ENCODE assay signal across 8 cellular contexts in genomic region chr5:53480474-53481353, GRCh38. TPM values are rescaled to one million over a fixed set of nuclear protein-coding genes. Genes with fewer than 3 reads are reported as not detected.
DNase-seq lines count a peak whose midpoint lies in the region; ATAC-seq and TF ChIP-seq lines count a peak whose summit lies in the region.

A gene with protein sequence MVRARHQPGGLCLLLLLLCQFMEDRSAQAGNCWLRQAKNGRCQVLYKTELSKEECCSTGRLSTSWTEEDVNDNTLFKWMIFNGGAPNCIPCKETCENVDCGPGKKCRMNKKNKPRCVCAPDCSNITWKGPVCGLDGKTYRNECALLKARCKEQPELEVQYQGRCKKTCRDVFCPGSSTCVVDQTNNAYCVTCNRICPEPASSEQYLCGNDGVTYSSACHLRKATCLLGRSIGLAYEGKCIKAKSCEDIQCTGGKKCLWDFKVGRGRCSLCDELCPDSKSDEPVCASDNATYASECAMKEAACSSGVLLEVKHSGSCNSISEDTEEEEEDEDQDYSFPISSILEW (plus strand): TSS chr5:53480629. CDS start chr5:53480792, 163 bp downstream.

- DNase-seq in NCI-H2227 (lab: John Stamatoyannopoulos, UW; ENCODE audit: unreplicated experiment) (peak; percentile 47), NCI-H2227 treated with DMSO at 0.1 percent for 48 hours (lab: John Stamatoyannopoulos, UW) (no peak), PC-3 (no peak), dermis blood vessel endothelial cell (peak; percentile 56), lung (ENCODE audit: low spot score) (no peak), tibial artery (peak in 1 of 2 donors; percentile 22), DMS79 treated with DMSO at 0.1 percent for 48 hours (lab: John Stamatoyannopoulos, UW) (no peak), COLO829 (ENCODE audit: low spot score) (no peak)

- H3F3A ChIP-seq in PC-3 (ENCODE audit: low read length, unreplicated experiment) = peaks cover 17% of the 10 kb centered on the region

- ATAC-seq in PC-3 (peak; percentile 25), lung (ENCODE audit: insufficient read depth, low FRiP score) (no peak)

- H3K27me3 ChIP-seq in PC-3 (ENCODE audit: low read length) (no peaks in the 10 kb centered on the region), lung (ENCODE audit: control insufficient read depth, insufficient read depth) (no peaks in the 10 kb centered on the region), tibial artery (no peaks in the 10 kb centered on the region)

- WGBS in lung, 2 donors = 1% methylated on average over 64 to 65 of the region's 65 CpGs

- peaks cover 45% of the 10 kb centered on the region for H3K36me3 ChIP-seq in PC-3 (ENCODE audit: low read depth, low read length)
- no peaks in the 10 kb centered on the region for H3K36me3 ChIP-seq in lung (ENCODE audit: control insufficient read depth in 2 of 2, insufficient read depth in 2 of 2, low read length in 2 of 2)
- no peaks in the 10 kb centered on the region for H3K36me3 ChIP-seq in tibial artery

- H4K20me1 ChIP-seq in PC-3 (ENCODE audit: low read length) = peaks cover 29% of the 10 kb centered on the region

- peak within 1 kb of the TSS; percentile 68 for H2AFZ ChIP-seq in PC-3 (ENCODE audit: low read length)

- H3K79me2 ChIP-seq in PC-3 (ENCODE audit: low read length) = peaks cover 53% of the 10 kb centered on the region

- peak within 1 kb of the TSS; percentile 99 for H3K9ac ChIP-seq in PC-3 (ENCODE audit: low read length)

- TF ChIP-seq CTCF in PC-3 (conservative IDR thresholded peaks at IDR 0.05; ENCODE audit: low read depth, low read length) (no peak), lung (IDR thresholded peaks at IDR 0.05; ENCODE audit: control extremely low read depth, extremely low read depth) (no peak), tibial artery (IDR thresholded peaks at IDR 0.05) (no peak)

- no peaks in the 10 kb centered on the region for H3K9me3 ChIP-seq in PC-3 (ENCODE audit: low read length)
- no peaks in the 10 kb centered on the region for H3K9me3 ChIP-seq in lung (ENCODE audit: control insufficient read depth in 2 of 2, insufficient read depth in 1 of 2, low read length in 1 of 2)
- H3K9me3 ChIP-seq in tibial artery = no peaks in the 10 kb centered on the region

- CTCF ChIA-PET in PC-3 (lab: Charles Lee) = no interaction called here

- peak within 1 kb of the TSS; percentile 96 for H3K27ac ChIP-seq in PC-3 (ENCODE audit: low read length)
- peak within 1 kb of the TSS in 1 of 2 donors; percentile 52 for H3K27ac ChIP-seq in lung (ENCODE audit: low read depth in 1 of 2, low read length in 1 of 2)
- peak within 1 kb of the TSS; percentile 66 to 69 for H3K27ac ChIP-seq in tibial artery

- intact Hi-C loops in PC-3 (cut with micrococcal nuclease) (loop anchor here (1.0 to 10.0 kb wide), 2 partner anchors 84 to 147 kb away; partner anchors contain the start of gene NDUFS4), tibial artery (cut with DNase I; ENCODE audit: low total_unique reads) (loop anchor here (5.0 kb wide), 1 partner anchor 737 kb away; no protein-coding TSS in a partner anchor)

- peak within 1 kb of the TSS; percentile 97 for H3K4me3 ChIP-seq in PC-3 (ENCODE audit: low read length)
- peak within 1 kb of the TSS; percentile 49 for H3K4me3 ChIP-seq in lung
- H3K4me3 ChIP-seq in tibial artery = peak within 1 kb of the TSS; percentile 59 to 74

- H3K4me1 ChIP-seq in PC-3 (ENCODE audit: insufficient read depth, low read length) (peaks cover 40% of the 10 kb centered on the region), lung (ENCODE audit: control insufficient read depth in 2 of 2, insufficient read depth in 2 of 2, low read length in 2 of 2) (peaks cover 0 to 7% of the 10 kb centered on the region in 2 donors), tibial artery (peaks cover 0 to 24% (median 7%) of the 10 kb centered on the region in 4 donors)

- POLR2A ChIA-PET in PC-3 (lab: Charles Lee; ENCODE audit: unreplicated experiment) = interaction anchor here (0.6 to 0.7 kb wide), 5 partner anchors 28 to 336 kb away, joined by 5 to 17 read pairs (median 9); no protein-coding TSS in a partner anchor

- H3K4me2 ChIP-seq in PC-3 (ENCODE audit: low read length) = peak within 1 kb of the TSS; percentile 96

- H3K9me2 ChIP-seq in PC-3 (replicated peaks; ENCODE audit: low read length) = no peaks in the 10 kb centered on the region

- TSS peak; percentile 28 for BruUV-seq in PC-3 (replicated peaks; lab: Mats Ljungman, UMichigan)

RNA-seq across cellular contexts. Expression of the gene that starts here (rescaled TPM):
- total RNA-seq in PC-3 (2014; rRNA removed) = 403 and 407 TPM in 2 replicates
- 15.0 and 45.0 TPM in 2 replicates for total RNA-seq in dermis blood vessel endothelial cell
- 1 to 10 TPM; 2.0 to 3.9 TPM for total RNA-seq in lung
- polyA plus RNA-seq in lung = 1 to 10 TPM; 1.5 to 3.2 TPM

Comparison
In these comparisons a context has a peak if more than half of its experiments do, and no peak if none do; other contexts are left out.
1. DNase-seq: peak in NCI-H2227 (single experiment) and dermis blood vessel endothelial cell (single experiment); none in NCI-H2227 treated with DMSO at 0.1 percent for 48 hours (single experiment), PC-3 (single experiment), lung (single experiment), DMS79 treated with DMSO at 0.1 percent for 48 hours (single experiment) and COLO829 (single experiment).
2. Peak in every context shown above with its lines, with median percentiles within 50 percentile points of each other: H3K4me3 ChIP-seq.